1 cellular context compared by ENCODE assay signal in genomic region chr17:75515523-75516254, GRCh38.
A peak's percentile ranks its signal among the peaks of the same experiment; 100 is the strongest.
TF ChIP-seq lines count a peak whose summit lies in the region.

CASKIN2 (minus strand) TSS chr17:75515537; CDS start chr17:75513804, 1,733 bp downstream.

TF ChIP-seq in A549, 52 proteins besides CTCF, POLR2A, EP300 and RAD21 (continued from another document):
- TF ChIP-seq HES2 (IDR thresholded peaks at IDR 0.05) (no peak), MAZ (IDR thresholded peaks at IDR 0.05; ENCODE audit: borderline replicate concordance, low read depth, low read length) (peak; percentile 84; the same call in 1 of the 2 replicates), SMC3 (IDR thresholded peaks at IDR 0.05) (peak; percentile 92), RCOR1 (IDR thresholded peaks at IDR 0.05; ENCODE audit: low read depth, low read length) (peak; percentile 72; the same call in 1 of the 2 replicates), EHF (CRISPR knock-in tag; IDR thresholded peaks at IDR 0.05) (0 out of 2 replicates have a peak, but pooled peaks have one; percentile 54), ZFP36 (IDR thresholded peaks at IDR 0.05; ENCODE audit: borderline replicate concordance, partially characterized antibody) (no peak), ZSCAN20 (CRISPR knock-in tag; IDR thresholded peaks at IDR 0.05) (0 out of 2 replicates have a peak, but pooled peaks have one; percentile 63), CHD4 (IDR thresholded peaks at IDR 0.05; ENCODE audit: borderline replicate concordance) (peak; percentile 90; the same call in 1 of the 2 replicates), HMGXB4 (CRISPR knock-in tag; IDR thresholded peaks at IDR 0.05; ENCODE audit: borderline replicate concordance) (peak; percentile 88), PBX3 (IDR thresholded peaks at IDR 0.05) (peak; percentile 91), PHF8 (IDR thresholded peaks at IDR 0.05; ENCODE audit: borderline replicate concordance, low read depth) (peak; percentile 71; the same call in 1 of the 2 replicates), TP53 (CRISPR knock-in tag; IDR thresholded peaks at IDR 0.05) (no peak; the same call in 1 of the 2 replicates), ATOH8 (CRISPR knock-in tag; IDR thresholded peaks at IDR 0.05; ENCODE audit: low read depth) (peak; percentile 81; the same call in 1 of the 2 replicates), MAX (IDR thresholded peaks at IDR 0.05) (peak; percentile 91), RARB (CRISPR knock-in tag; IDR thresholded peaks at IDR 0.05) (0 out of 2 replicates have a peak, but pooled peaks have one; percentile 47), KDM1A (IDR thresholded peaks at IDR 0.05; ENCODE audit: low read depth) (peak; percentile 53)
- TF ChIP-seq, protein P1, sequence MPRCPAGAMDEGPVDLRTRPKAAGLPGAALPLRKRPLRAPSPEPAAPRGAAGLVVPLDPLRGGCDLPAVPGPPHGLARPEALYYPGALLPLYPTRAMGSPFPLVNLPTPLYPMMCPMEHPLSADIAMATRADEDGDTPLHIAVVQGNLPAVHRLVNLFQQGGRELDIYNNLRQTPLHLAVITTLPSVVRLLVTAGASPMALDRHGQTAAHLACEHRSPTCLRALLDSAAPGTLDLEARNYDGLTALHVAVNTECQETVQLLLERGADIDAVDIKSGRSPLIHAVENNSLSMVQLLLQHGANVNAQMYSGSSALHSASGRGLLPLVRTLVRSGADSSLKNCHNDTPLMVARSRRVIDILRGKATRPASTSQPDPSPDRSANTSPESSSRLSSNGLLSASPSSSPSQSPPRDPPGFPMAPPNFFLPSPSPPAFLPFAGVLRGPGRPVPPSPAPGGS (IDR thresholded peaks at IDR 0.05), result no peak; the same call in 2 of the 3 replicates
- TF ChIP-seq, protein P2, sequence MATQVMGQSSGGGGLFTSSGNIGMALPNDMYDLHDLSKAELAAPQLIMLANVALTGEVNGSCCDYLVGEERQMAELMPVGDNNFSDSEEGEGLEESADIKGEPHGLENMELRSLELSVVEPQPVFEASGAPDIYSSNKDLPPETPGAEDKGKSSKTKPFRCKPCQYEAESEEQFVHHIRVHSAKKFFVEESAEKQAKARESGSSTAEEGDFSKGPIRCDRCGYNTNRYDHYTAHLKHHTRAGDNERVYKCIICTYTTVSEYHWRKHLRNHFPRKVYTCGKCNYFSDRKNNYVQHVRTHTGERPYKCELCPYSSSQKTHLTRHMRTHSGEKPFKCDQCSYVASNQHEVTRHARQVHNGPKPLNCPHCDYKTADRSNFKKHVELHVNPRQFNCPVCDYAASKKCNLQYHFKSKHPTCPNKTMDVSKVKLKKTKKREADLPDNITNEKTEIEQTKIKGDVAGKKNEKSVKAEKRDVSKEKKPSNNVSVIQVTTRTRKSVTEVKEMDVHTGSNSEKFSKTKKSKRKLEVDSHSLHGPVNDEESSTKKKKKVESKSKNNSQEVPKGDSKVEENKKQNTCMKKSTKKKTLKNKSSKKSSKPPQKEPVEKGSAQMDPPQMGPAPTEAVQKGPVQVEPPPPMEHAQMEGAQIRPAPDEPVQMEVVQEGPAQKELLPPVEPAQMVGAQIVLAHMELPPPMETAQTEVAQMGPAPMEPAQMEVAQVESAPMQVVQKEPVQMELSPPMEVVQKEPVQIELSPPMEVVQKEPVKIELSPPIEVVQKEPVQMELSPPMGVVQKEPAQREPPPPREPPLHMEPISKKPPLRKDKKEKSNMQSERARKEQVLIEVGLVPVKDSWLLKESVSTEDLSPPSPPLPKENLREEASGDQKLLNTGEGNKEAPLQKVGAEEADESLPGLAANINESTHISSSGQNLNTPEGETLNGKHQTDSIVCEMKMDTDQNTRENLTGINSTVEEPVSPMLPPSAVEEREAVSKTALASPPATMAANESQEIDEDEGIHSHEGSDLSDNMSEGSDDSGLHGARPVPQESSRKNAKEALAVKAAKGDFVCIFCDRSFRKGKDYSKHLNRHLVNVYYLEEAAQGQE (IDR thresholded peaks at IDR 0.05), result peak; percentile 100
